In the genomic region with DNA sequence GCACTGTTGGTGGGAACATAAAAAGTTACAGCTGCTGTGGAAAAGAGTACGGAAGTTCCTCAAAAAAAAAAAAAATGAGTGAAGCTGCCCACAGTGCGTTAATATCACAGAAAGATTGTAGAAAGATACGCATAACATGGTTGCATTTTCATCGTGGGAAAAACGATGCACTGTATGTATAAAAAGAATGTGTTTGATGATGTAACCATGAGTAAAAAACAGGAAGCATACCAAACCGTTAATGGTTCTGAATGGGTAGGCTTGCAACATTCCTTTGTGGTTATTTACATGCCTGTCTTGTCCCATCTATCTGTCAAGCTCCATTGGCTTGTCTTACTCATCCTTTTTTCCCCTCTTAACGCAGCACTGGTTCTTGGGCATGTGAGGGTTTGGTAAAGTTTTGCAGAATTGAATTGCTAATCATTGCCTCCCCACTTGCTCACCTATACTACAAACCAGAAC, we compare ENCODE assay signal across 10 cellular contexts. TPM values are rescaled to one million over a fixed set of nuclear protein-coding genes. Genes with fewer than 3 reads are reported as not detected.
A peak's percentile ranks its signal among the peaks of the same experiment; 100 is the strongest.
DNase-seq lines count a peak whose midpoint lies in the region; ATAC-seq and TF ChIP-seq lines count a peak whose summit lies in the region.
"Had no signal": no experiment of that assay in that cellular context is flagged by ENCODE, and none has a peak within 500 bp of the region (broad histone marks: within the 10 kb centered on the region; RNA-seq: fewer than 3 reads in every experiment).

No MANE protein-coding gene starts in this region.

- H3K27ac ChIP-seq in PC-3 (ENCODE audit: low read length) = peak overlapping the region; percentile 95
- H3K27ac ChIP-seq: tibial nerve had no signal

- TF ChIP-seq CTCF in PC-3 (conservative IDR thresholded peaks at IDR 0.05; ENCODE audit: low read depth, low read length) = no peak

- H3K9me3 ChIP-seq in PC-3 (ENCODE audit: low read length) = no peaks in the 10 kb centered on the region
- H3K9me3 ChIP-seq: tibial nerve had no signal

- H3K27me3 ChIP-seq in PC-3 (ENCODE audit: low read length) = no peaks in the 10 kb centered on the region
- H3K27me3 ChIP-seq: tibial nerve had no signal

- no peaks in the 10 kb centered on the region for H4K20me1 ChIP-seq in PC-3 (ENCODE audit: low read length)

- no peak overlapping the region for H3K4me2 ChIP-seq in PC-3 (ENCODE audit: low read length)

- BruUV-seq in PC-3 (replicated peaks; lab: Mats Ljungman, UMichigan) = no TSS peak

- DNase-seq in GM04504 (ENCODE audit: low read depth) = peak; percentile 95
- DNase-seq in PC-3 = peak; percentile 94
- DNase-seq in epidermal melanocyte (ENCODE audit: insufficient read length, low spot score) = peak; percentile 63
- peak; percentile 94 for DNase-seq in skeletal muscle cell (ENCODE audit: low read depth)
- no peak for DNase-seq in activated gamma-delta T cell treated with Interleukin-2 at 50 U/mL for 16 hours
- DNase-seq in mesenteric fat pad (ENCODE audit: low spot score) = no peak
- DNase-seq in DMS 273 (lab: John Stamatoyannopoulos, UW; ENCODE audit: unreplicated experiment) = no peak
- DNase-seq: activated CD8-positive, alpha-beta memory T cell treated with anti-CD3 and anti-CD28 coated beads, Interleukin-2, amount 10 ng/mL, durations not matched to agents 7 days and 5 days had no signal

- ATAC-seq in PC-3 (peak; percentile 58), HG03378 (IDR thresholded peaks at IDR 0.05; ENCODE audit: unreplicated experiment) (no peak)
- ATAC-seq: activated CD8-positive, alpha-beta memory T cell treated with anti-CD3 and anti-CD28 coated beads, Interleukin-2, amount 10 ng/mL, durations not matched to agents 7 days and 5 days had no signal

- no peak overlapping the region for H3K4me3 ChIP-seq in PC-3 (ENCODE audit: low read length)
- H3K4me3 ChIP-seq in skeletal muscle cell (ENCODE audit: low read depth, low read length) = no peak overlapping the region
- H3K4me3 ChIP-seq: tibial nerve had no signal

- H3F3A ChIP-seq in PC-3 (ENCODE audit: low read length, unreplicated experiment) = peaks cover 8% of the 10 kb centered on the region

- CTCF ChIA-PET in PC-3 (lab: Charles Lee) = interaction anchor here (0.6 kb wide), 1 partner anchor 84 kb away, joined by 3 read pairs; no protein-coding TSS in a partner anchor

- H3K9ac ChIP-seq in PC-3 (ENCODE audit: low read length) = peak overlapping the region; percentile 66

- no peaks in the 10 kb centered on the region for H3K79me2 ChIP-seq in PC-3 (ENCODE audit: low read length)

- peaks cover 5% of the 10 kb centered on the region; the same call in 1 of the 2 replicates for H3K36me3 ChIP-seq in PC-3 (ENCODE audit: low read depth, low read length)
- H3K36me3 ChIP-seq: tibial nerve had no signal

- intact Hi-C loops in PC-3 (cut with micrococcal nuclease) = loop anchor here (5.0 to 10.0 kb wide), 2 partner anchors 50 to 1017 kb away; no protein-coding TSS in a partner anchor

- no peak overlapping the region for H2AFZ ChIP-seq in PC-3 (ENCODE audit: low read length)

- no peaks in the 10 kb centered on the region for H3K9me2 ChIP-seq in PC-3 (replicated peaks; ENCODE audit: low read length)

- peaks cover 36% of the 10 kb centered on the region for H3K4me1 ChIP-seq in PC-3 (ENCODE audit: insufficient read depth, low read length)

- POLR2A ChIA-PET in PC-3 (lab: Charles Lee; ENCODE audit: unreplicated experiment) = interaction anchor here (0.6 kb wide), 1 partner anchor 11 kb away, joined by 6 read pairs; no protein-coding TSS in a partner anchor

RNA-seq across cellular contexts. Expression of a gene that starts 33.8 kb away (rescaled TPM):
- total RNA-seq in PC-3 (2014; rRNA removed) (0.07 and 0.35 TPM in 2 replicates), mesenteric fat pad (8.9 TPM)
- total RNA-seq: activated CD8-positive, alpha-beta memory T cell treated with anti-CD3 and anti-CD28 coated beads, Interleukin-2, amount 10 ng/mL, durations not matched to agents 7 days and 5 days had no signal

Comparison
In these comparisons a context has a peak if more than half of its experiments do, and no peak if none do; other contexts are left out.
1. DNase-seq: peak in GM04504 (single experiment), PC-3 (single experiment), epidermal melanocyte (single experiment) and skeletal muscle cell (single experiment); none in activated gamma-delta T cell treated with Interleukin-2 at 50 U/mL for 16 hours (single experiment), mesenteric fat pad (single experiment) and DMS 273 (single experiment).